In the genomic region with DNA sequence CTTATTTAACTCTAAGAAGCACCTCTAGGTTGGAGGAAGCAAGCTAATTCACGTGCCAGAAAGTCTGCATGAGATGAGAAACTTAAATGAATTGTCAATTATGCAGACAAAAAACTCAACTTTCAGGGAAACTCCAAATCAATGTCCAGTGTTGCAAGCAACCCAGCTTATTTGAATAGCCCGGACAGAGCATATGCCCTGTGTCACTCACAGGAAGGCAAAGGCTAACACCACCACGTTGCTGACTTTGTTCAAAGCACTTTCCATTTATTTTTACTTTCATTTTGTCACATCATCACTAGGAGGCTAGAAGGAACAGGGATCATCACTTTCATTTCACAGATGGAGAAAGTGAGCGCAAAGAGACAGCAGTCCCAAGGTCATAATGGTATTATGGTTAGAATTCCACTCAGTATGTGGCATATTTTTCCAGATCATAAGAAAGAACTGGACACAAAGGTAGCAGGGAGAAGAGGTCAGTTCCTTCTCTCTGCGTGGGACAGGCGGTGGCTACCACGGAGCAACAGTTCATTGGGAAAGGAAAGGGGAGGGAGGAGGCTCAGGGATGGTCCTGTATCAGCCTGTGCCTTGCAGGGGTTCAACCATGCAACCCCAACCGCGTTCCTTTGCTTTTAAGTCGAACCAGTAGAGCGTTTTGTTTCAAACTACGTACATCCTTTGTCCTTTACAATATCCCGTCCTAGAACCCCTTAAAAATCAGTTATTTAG, we compare ENCODE assay signal across 1 cellular context.
TF ChIP-seq lines count a peak whose summit lies in the region.

No MANE protein-coding gene starts in this region.

TF ChIP-seq in HepG2, 621 proteins besides CTCF, POLR2A, EP300 and RAD21 (continued from another document and continues in another):
- TF ChIP-seq, protein P1, sequence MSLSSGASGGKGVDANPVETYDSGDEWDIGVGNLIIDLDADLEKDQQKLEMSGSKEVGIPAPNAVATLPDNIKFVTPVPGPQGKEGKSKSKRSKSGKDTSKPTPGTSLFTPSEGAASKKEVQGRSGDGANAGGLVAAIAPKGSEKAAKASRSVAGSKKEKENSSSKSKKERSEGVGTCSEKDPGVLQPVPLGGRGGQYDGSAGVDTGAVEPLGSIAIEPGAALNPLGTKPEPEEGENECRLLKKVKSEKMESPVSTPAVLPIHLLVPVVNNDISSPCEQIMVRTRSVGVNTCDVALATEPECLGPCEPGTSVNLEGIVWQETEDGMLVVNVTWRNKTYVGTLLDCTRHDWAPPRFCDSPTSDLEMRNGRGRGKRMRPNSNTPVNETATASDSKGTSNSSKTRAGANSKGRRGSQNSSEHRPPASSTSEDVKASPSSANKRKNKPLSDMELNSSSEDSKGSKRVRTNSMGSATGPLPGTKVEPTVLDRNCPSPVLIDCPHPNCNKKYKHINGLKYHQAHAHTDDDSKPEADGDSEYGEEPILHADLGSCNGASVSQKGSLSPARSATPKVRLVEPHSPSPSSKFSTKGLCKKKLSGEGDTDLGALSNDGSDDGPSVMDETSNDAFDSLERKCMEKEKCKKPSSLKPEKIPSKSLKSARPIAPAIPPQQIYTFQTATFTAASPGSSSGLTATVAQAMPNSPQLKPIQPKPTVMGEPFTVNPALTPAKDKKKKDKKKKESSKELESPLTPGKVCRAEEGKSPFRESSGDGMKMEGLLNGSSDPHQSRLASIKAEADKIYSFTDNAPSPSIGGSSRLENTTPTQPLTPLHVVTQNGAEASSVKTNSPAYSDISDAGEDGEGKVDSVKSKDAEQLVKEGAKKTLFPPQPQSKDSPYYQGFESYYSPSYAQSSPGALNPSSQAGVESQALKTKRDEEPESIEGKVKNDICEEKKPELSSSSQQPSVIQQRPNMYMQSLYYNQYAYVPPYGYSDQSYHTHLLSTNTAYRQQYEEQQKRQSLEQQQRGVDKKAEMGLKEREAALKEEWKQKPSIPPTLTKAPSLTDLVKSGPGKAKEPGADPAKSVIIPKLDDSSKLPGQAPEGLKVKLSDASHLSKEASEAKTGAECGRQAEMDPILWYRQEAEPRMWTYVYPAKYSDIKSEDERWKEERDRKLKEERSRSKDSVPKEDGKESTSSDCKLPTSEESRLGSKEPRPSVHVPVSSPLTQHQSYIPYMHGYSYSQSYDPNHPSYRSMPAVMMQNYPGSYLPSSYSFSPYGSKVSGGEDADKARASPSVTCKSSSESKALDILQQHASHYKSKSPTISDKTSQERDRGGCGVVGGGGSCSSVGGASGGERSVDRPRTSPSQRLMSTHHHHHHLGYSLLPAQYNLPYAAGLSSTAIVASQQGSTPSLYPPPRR (CRISPR knock-in tag; IDR thresholded peaks at IDR 0.05; ENCODE audit: borderline replicate concordance) = peak; percentile 8; the same call in 1 of the 2 replicates
- TF ChIP-seq, protein P2, sequence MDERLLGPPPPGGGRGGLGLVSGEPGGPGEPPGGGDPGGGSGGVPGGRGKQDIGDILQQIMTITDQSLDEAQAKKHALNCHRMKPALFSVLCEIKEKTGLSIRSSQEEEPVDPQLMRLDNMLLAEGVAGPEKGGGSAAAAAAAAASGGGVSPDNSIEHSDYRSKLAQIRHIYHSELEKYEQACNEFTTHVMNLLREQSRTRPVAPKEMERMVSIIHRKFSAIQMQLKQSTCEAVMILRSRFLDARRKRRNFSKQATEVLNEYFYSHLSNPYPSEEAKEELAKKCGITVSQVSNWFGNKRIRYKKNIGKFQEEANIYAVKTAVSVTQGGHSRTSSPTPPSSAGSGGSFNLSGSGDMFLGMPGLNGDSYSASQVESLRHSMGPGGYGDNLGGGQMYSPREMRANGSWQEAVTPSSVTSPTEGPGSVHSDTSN (CRISPR knock-in tag; IDR thresholded peaks at IDR 0.05) = peak; percentile 78
- TF ChIP-seq, protein P3, sequence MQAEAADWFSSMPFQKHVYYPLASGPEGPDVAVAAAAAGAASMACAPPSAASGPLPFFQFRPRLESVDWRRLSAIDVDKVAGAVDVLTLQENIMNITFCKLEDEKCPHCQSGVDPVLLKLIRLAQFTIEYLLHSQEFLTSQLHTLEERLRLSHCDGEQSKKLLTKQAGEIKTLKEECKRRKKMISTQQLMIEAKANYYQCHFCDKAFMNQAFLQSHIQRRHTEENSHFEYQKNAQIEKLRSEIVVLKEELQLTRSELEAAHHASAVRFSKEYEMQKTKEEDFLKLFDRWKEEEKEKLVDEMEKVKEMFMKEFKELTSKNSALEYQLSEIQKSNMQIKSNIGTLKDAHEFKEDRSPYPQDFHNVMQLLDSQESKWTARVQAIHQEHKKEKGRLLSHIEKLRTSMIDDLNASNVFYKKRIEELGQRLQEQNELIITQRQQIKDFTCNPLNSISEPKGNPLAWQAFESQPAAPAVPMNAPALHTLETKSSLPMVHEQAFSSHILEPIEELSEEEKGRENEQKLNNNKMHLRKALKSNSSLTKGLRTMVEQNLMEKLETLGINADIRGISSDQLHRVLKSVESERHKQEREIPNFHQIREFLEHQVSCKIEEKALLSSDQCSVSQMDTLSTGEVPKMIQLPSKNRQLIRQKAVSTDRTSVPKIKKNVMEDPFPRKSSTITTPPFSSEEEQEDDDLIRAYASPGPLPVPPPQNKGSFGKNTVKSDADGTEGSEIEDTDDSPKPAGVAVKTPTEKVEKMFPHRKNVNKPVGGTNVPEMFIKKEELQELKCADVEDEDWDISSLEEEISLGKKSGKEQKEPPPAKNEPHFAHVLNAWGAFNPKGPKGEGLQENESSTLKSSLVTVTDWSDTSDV (CRISPR knock-in tag; IDR thresholded peaks at IDR 0.05) = no peak
- 0 out of 2 replicates have a peak, but pooled peaks have one; percentile 23 for TF ChIP-seq TAF1 (CRISPR knock-in tag; IDR thresholded peaks at IDR 0.05)
- no peak for TF ChIP-seq PAX8 (CRISPR knock-in tag; IDR thresholded peaks at IDR 0.05; ENCODE audit: borderline replicate concordance)
- TF ChIP-seq MEIS1 (CRISPR knock-in tag; IDR thresholded peaks at IDR 0.05; ENCODE audit: borderline replicate concordance) = peak; percentile 53; the same call in 1 of the 2 replicates
- 0 out of 2 replicates have a peak, but pooled peaks have one; percentile 14 for TF ChIP-seq FOSL2 (CRISPR knock-in tag; IDR thresholded peaks at IDR 0.05)
- TF ChIP-seq NFRKB (IDR thresholded peaks at IDR 0.05) = no peak
- TF ChIP-seq SMC3 (IDR thresholded peaks at IDR 0.05; ENCODE audit: low read length) = peak; percentile 46; the same call in 1 of the 2 replicates
- TF ChIP-seq SRSF9 (IDR thresholded peaks at IDR 0.05; ENCODE audit: borderline replicate concordance, insufficient read depth, low read depth, low read length, poor library complexity, severe bottlenecking) = no peak
- peak; percentile 22; the same call in 1 of the 2 replicates for TF ChIP-seq KAT7 (CRISPR knock-in tag; IDR thresholded peaks at IDR 0.05; ENCODE audit: borderline replicate concordance)
- peak; percentile 72; the same call in 1 of the 2 replicates for TF ChIP-seq CEBPB (IDR thresholded peaks at IDR 0.05; ENCODE audit: borderline replicate concordance, low read depth, low read length)
- peak; percentile 40; the same call in 1 of the 2 replicates for TF ChIP-seq KDM5A (IDR thresholded peaks at IDR 0.05; ENCODE audit: borderline replicate concordance, low read length)
- TF ChIP-seq MYC (CRISPR knock-in tag; IDR thresholded peaks at IDR 0.05; ENCODE audit: borderline replicate concordance) = 0 out of 2 replicates have a peak, but pooled peaks have one; percentile 34
- TF ChIP-seq, protein P4, sequence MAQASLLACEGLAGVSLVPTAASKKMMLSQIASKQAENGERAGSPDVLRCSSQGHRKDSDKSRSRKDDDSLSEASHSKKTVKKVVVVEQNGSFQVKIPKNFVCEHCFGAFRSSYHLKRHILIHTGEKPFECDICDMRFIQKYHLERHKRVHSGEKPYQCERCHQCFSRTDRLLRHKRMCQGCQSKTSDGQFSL (CRISPR knock-in tag; IDR thresholded peaks at IDR 0.05) = no peak
- TF ChIP-seq SMAD1 (CRISPR knock-in tag; IDR thresholded peaks at IDR 0.05; ENCODE audit: borderline replicate concordance, low read depth) = no peak
- TF ChIP-seq ASH2L (IDR thresholded peaks at IDR 0.05; ENCODE audit: insufficient read length, low read depth, low read length) = peak; percentile 48
- no peak for TF ChIP-seq PAWR (CRISPR knock-in tag; IDR thresholded peaks at IDR 0.05; ENCODE audit: borderline replicate concordance)
- TF ChIP-seq, protein P5, sequence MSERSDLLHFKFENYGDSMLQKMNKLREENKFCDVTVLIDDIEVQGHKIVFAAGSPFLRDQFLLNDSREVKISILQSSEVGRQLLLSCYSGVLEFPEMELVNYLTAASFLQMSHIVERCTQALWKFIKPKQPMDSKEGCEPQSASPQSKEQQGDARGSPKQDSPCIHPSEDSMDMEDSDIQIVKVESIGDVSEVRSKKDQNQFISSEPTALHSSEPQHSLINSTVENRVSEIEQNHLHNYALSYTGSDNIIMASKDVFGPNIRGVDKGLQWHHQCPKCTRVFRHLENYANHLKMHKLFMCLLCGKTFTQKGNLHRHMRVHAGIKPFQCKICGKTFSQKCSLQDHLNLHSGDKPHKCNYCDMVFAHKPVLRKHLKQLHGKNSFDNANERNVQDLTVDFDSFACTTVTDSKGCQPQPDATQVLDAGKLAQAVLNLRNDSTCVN (CRISPR knock-in tag; IDR thresholded peaks at IDR 0.05; ENCODE audit: borderline replicate concordance) = peak; percentile 23; the same call in 1 of the 2 replicates
- TF ChIP-seq POLR2G (IDR thresholded peaks at IDR 0.05; ENCODE audit: low read depth, low read length) = no peak
- TF ChIP-seq MAFF (IDR thresholded peaks at IDR 0.05; ENCODE audit: low read depth, low read length) = peak; percentile 79
- TF ChIP-seq SALL1 (CRISPR knock-in tag; IDR thresholded peaks at IDR 0.05) = peak; percentile 43; the same call in 1 of the 2 replicates
- TF ChIP-seq NR2F6 (IDR thresholded peaks at IDR 0.05) = no peak
- peak; percentile 44; the same call in 1 of the 2 replicates for TF ChIP-seq NR2F6 (CRISPR knock-in tag; IDR thresholded peaks at IDR 0.05)
- TF ChIP-seq ERF (CRISPR knock-in tag; IDR thresholded peaks at IDR 0.05) = peak; percentile 64; the same call in 1 of the 2 replicates
- TF ChIP-seq YEATS4 (CRISPR knock-in tag; IDR thresholded peaks at IDR 0.05; ENCODE audit: borderline replicate concordance) = 0 out of 2 replicates have a peak, but pooled peaks have one; percentile 20
- TF ChIP-seq FOXP1 (IDR thresholded peaks at IDR 0.05) = no peak
- TF ChIP-seq FOXP1 (CRISPR knock-in tag; IDR thresholded peaks at IDR 0.05) = no peak
- no peak for TF ChIP-seq RAD51 (IDR thresholded peaks at IDR 0.05; ENCODE audit: borderline replicate concordance)
- no peak for TF ChIP-seq KDM6A (CRISPR knock-in tag; IDR thresholded peaks at IDR 0.05; ENCODE audit: low read depth)
- TF ChIP-seq ZNF205 (CRISPR knock-in tag; IDR thresholded peaks at IDR 0.05) = 0 out of 2 replicates have a peak, but pooled peaks have one; percentile 35
- TF ChIP-seq, protein P6, sequence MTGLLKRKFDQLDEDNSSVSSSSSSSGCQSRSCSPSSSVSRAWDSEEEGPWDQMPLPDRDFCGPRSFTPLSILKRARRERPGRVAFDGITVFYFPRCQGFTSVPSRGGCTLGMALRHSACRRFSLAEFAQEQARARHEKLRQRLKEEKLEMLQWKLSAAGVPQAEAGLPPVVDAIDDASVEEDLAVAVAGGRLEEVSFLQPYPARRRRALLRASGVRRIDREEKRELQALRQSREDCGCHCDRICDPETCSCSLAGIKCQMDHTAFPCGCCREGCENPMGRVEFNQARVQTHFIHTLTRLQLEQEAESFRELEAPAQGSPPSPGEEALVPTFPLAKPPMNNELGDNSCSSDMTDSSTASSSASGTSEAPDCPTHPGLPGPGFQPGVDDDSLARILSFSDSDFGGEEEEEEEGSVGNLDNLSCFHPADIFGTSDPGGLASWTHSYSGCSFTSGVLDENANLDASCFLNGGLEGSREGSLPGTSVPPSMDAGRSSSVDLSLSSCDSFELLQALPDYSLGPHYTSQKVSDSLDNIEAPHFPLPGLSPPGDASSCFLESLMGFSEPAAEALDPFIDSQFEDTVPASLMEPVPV (CRISPR knock-in tag; IDR thresholded peaks at IDR 0.05) = no peak
- TF ChIP-seq, protein P7, sequence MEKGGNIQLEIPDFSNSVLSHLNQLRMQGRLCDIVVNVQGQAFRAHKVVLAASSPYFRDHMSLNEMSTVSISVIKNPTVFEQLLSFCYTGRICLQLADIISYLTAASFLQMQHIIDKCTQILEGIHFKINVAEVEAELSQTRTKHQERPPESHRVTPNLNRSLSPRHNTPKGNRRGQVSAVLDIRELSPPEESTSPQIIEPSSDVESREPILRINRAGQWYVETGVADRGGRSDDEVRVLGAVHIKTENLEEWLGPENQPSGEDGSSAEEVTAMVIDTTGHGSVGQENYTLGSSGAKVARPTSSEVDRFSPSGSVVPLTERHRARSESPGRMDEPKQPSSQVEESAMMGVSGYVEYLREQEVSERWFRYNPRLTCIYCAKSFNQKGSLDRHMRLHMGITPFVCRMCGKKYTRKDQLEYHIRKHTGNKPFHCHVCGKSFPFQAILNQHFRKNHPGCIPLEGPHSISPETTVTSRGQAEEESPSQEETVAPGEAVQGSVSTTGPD (CRISPR knock-in tag; IDR thresholded peaks at IDR 0.05) = no peak
- no peak for TF ChIP-seq ZNF816 (CRISPR knock-in tag; IDR thresholded peaks at IDR 0.05; ENCODE audit: borderline replicate concordance)
